23 cellular contexts compared by ENCODE assay signal in genomic region chr12:82635263-82635662, GRCh38. TPM values are rescaled to one million over a fixed set of nuclear protein-coding genes. Genes with fewer than 3 reads are reported as not detected.
DNase-seq lines count a peak whose midpoint lies in the region; ATAC-seq and TF ChIP-seq lines count a peak whose summit lies in the region.
"Had no signal": no experiment of that assay in that cellular context is flagged by ENCODE, and none has a peak within 500 bp of the region (broad histone marks: within the 10 kb centered on the region; RNA-seq: fewer than 3 reads in every experiment).

No MANE protein-coding gene starts in this region.

- DNase-seq in HT-29 (ENCODE audit: low spot score) (peak; percentile 58), left colon (peak in 1 of 2 donors; percentile 18), NCI-H345 treated with DMSO at 0.1 percent for 48 hours (lab: John Stamatoyannopoulos, UW; ENCODE audit: unreplicated experiment) (no peak), amygdala (lab: John Stamatoyannopoulos, UW) (no peak)
- DNase-seq in stimulated activated CD4-positive, alpha-beta T cell treated with anti-CD3 and anti-CD28 coated beads, Interleukin-2, amount 100 ng/mL, for 24 hours = no peak
- no peak for DNase-seq in activated CD4-positive, alpha-beta T cell treated with anti-CD3 and anti-CD28 coated beads, Interleukin-2, amount 10 ng/mL, durations not matched to agents 7 days and 5 days
- DNase-seq: activated naive CD4-positive, alpha-beta T cell treated with anti-CD3 and anti-CD28 coated beads for 36 hours; adrenal gland; AML-193; CD4-positive, alpha-beta memory T cell; NCI-H748 treated with DMSO at 0.1 percent for 48 hours; nephron progenitor cell; pancreas; retina; stimulated activated CD4-positive, alpha-beta T cell treated with anti-CD3 and anti-CD28 coated beads, Interleukin-1b, Interleukin-23, amount 100 ng/mL, for 48 hours; T1000 had no signal

- no peak overlapping the region for H2AFZ ChIP-seq in OCI-LY1 (ENCODE audit: low read length)

- H4K20me1 ChIP-seq in OCI-LY1 (ENCODE audit: insufficient read depth, low read length) = no peaks in the 10 kb centered on the region

- H3K27me3 ChIP-seq in OCI-LY1 (ENCODE audit: insufficient read depth, low read length) = no peaks in the 10 kb centered on the region
- H3K27me3 ChIP-seq: adrenal gland, pancreas, tibial nerve had no signal

- ATAC-seq in left colon = peak; percentile 86
- ATAC-seq: K562, WTC11 had no signal

- no peak overlapping the region for H3K27ac Mint-ChIP-seq in activated CD4-positive, alpha-beta T cell treated with anti-CD3 and anti-CD28 coated beads, Interleukin-2, amount 10 ng/mL, durations not matched to agents 7 days and 5 days
- H3K27ac Mint-ChIP-seq: activated naive CD4-positive, alpha-beta T cell treated with anti-CD3 and anti-CD28 coated beads for 36 hours; brain; CD4-positive, alpha-beta memory T cell; nephron progenitor cell; WTC11 had no signal

- H3K27me3 Mint-ChIP-seq in activated CD4-positive, alpha-beta T cell treated with anti-CD3 and anti-CD28 coated beads, Interleukin-2, amount 10 ng/mL, durations not matched to agents 7 days and 5 days = no peaks in the 10 kb centered on the region

- no peaks in the 10 kb centered on the region; the same call in 1 of the 2 replicates for H3F3A ChIP-seq in OCI-LY1 (ENCODE audit: insufficient read depth, low read length)

- POLR2A ChIA-PET in activated CD4-positive, alpha-beta T cell treated with anti-CD3 and anti-CD28 coated beads, Interleukin-2, amount 10 ng/mL, durations not matched to agents 7 days and 5 days (lab: Charles Lee) = no interaction called here

- intact Hi-C loops in left colon (cut with DNase I, micrococcal nuclease) = no loop called here

- H3K27ac ChIP-seq in 22Rv1 (peak overlapping the region; percentile 68), OCI-LY1 (ENCODE audit: low read depth, low read length, poor library complexity, severe bottlenecking) (no peak overlapping the region)
- H3K27ac ChIP-seq: adrenal gland, pancreas, tibial nerve had no signal

- CTCF ChIA-PET in activated CD4-positive, alpha-beta T cell treated with anti-CD3 and anti-CD28 coated beads, Interleukin-2, amount 10 ng/mL, durations not matched to agents 7 days and 5 days (lab: Charles Lee) = interaction anchor here (0.7 kb wide), 1 partner anchor 330 kb away, joined by 4 read pairs; no protein-coding TSS in a partner anchor

- H3K4me1 ChIP-seq in OCI-LY1 (ENCODE audit: insufficient read depth, low read length, severe bottlenecking) = peaks cover 10% of the 10 kb centered on the region
- H3K4me1 ChIP-seq: adrenal gland, pancreas, tibial nerve had no signal

- H3K4me3 Mint-ChIP-seq in activated CD4-positive, alpha-beta T cell treated with anti-CD3 and anti-CD28 coated beads, Interleukin-2, amount 10 ng/mL, durations not matched to agents 7 days and 5 days = no peak overlapping the region
- H3K4me3 Mint-ChIP-seq: activated naive CD4-positive, alpha-beta T cell treated with anti-CD3 and anti-CD28 coated beads for 36 hours; brain; CD4-positive, alpha-beta memory T cell; nephron progenitor cell; WTC11 had no signal

- no peaks in the 10 kb centered on the region for H3K9me3 ChIP-seq in OCI-LY1 (ENCODE audit: low read length)
- H3K9me3 ChIP-seq: adrenal gland, pancreas had no signal

- H3K4me2 ChIP-seq in OCI-LY1 (ENCODE audit: low read length) = peak overlapping the region; percentile 34; the same call in 1 of the 2 replicates
- H3K4me2 ChIP-seq: smooth muscle cell had no signal

- no peaks in the 10 kb centered on the region for H3K9me3 Mint-ChIP-seq in activated CD4-positive, alpha-beta T cell treated with anti-CD3 and anti-CD28 coated beads, Interleukin-2, amount 10 ng/mL, durations not matched to agents 7 days and 5 days

- no peaks in the 10 kb centered on the region for H3K9me2 ChIP-seq in OCI-LY1 (ENCODE audit: low read depth, low read length)

- H3K4me3 ChIP-seq in OCI-LY1 (ENCODE audit: low read depth, low read length, poor library complexity, severe bottlenecking) = no peak overlapping the region
- H3K4me3 ChIP-seq: adrenal gland, K562, pancreas, smooth muscle cell, tibial nerve had no signal

- H3K79me2 ChIP-seq in OCI-LY1 (ENCODE audit: insufficient read depth, low read length) = no peaks in the 10 kb centered on the region

- no peaks in the 10 kb centered on the region for H3K4me1 Mint-ChIP-seq in activated CD4-positive, alpha-beta T cell treated with anti-CD3 and anti-CD28 coated beads, Interleukin-2, amount 10 ng/mL, durations not matched to agents 7 days and 5 days
- H3K4me1 Mint-ChIP-seq: brain; CD4-positive, alpha-beta memory T cell; nephron progenitor cell had no signal

- TF ChIP-seq CTCF in 22Rv1 (IDR thresholded peaks at IDR 0.05) (no peak), OCI-LY1 (IDR thresholded peaks at IDR 0.05; ENCODE audit: low read length) (no peak)

- no peaks in the 10 kb centered on the region for H3K36me3 ChIP-seq in OCI-LY1 (ENCODE audit: insufficient read depth, low read length)
- H3K36me3 ChIP-seq: adrenal gland, pancreas, tibial nerve had no signal

- H3K9ac ChIP-seq in OCI-LY1 (ENCODE audit: low read length) = no peak overlapping the region

- H3K36me3 Mint-ChIP-seq in activated CD4-positive, alpha-beta T cell treated with anti-CD3 and anti-CD28 coated beads, Interleukin-2, amount 10 ng/mL, durations not matched to agents 7 days and 5 days (ENCODE audit: low read depth) = no peaks in the 10 kb centered on the region
- H3K36me3 Mint-ChIP-seq: brain; CD4-positive, alpha-beta memory T cell; WTC11 had no signal

RNA-seq across cellular contexts. Expression of gene TMTC2, which starts 51.4 kb away (rescaled TPM):
- 15.1 and 18.2 TPM in 2 replicates for total RNA-seq in HT-29 (2014; rRNA removed; shearing (Covaris generic))
- 10 to 100 TPM; 11.6 to 14.7 TPM for total RNA-seq in left colon
- total RNA-seq in activated CD4-positive, alpha-beta T cell treated with anti-CD3 and anti-CD28 coated beads, Interleukin-2, amount 10 ng/mL, durations not matched to agents 7 days and 5 days = 1 to 10 TPM; 1.8 to 2.5 TPM
